Comparison of ENCODE assay signal across 8 cellular contexts in the genomic region with DNA sequence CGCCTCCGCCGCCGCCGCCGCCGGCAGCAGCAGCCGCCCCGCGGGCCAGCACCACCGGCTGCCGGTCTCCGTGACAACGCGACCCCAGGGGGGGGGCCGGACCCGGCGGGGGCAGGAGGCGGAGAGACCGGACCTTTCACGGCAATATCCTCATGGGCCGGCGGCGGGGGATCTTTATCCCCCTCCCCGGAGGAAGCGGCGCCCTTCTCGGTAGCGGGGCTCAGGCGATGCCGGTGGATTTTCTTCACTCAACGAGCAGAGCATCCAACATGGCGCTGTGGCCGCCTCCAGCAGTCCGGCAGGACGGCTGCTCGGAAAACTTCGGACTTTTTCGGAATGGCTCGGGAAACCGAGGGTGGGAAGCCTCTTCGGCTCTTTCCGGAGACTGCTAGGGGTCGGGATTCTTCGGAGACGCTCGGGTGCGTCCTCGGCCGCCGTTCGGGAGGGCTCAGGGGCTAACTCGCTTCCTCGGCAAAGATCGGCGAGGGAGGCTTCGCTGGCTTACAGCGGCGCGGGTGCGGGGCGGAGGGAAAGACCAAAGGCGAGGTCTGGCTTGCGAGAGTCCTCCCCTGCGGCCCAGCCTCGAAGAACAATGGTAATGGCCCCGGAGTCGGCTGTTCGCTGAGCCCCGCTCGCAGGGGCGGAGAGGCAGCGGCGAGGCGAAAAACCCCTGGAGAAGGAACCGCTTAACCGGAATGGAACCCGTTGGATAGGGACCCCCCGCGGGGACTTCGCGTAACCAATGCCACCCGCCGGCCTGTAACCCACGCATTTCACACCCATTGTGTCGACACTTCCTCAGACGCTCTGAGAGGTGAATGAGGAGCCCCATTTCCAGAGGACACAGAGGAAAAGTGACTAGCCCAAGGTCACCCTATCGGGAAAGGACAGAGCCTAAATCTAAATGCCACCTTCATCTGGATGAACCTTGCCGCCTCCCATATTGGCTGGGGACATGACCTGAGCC.
DNase-seq lines count a peak whose midpoint lies in the region; ATAC-seq lines count a peak whose summit lies in the region.

A gene with protein sequence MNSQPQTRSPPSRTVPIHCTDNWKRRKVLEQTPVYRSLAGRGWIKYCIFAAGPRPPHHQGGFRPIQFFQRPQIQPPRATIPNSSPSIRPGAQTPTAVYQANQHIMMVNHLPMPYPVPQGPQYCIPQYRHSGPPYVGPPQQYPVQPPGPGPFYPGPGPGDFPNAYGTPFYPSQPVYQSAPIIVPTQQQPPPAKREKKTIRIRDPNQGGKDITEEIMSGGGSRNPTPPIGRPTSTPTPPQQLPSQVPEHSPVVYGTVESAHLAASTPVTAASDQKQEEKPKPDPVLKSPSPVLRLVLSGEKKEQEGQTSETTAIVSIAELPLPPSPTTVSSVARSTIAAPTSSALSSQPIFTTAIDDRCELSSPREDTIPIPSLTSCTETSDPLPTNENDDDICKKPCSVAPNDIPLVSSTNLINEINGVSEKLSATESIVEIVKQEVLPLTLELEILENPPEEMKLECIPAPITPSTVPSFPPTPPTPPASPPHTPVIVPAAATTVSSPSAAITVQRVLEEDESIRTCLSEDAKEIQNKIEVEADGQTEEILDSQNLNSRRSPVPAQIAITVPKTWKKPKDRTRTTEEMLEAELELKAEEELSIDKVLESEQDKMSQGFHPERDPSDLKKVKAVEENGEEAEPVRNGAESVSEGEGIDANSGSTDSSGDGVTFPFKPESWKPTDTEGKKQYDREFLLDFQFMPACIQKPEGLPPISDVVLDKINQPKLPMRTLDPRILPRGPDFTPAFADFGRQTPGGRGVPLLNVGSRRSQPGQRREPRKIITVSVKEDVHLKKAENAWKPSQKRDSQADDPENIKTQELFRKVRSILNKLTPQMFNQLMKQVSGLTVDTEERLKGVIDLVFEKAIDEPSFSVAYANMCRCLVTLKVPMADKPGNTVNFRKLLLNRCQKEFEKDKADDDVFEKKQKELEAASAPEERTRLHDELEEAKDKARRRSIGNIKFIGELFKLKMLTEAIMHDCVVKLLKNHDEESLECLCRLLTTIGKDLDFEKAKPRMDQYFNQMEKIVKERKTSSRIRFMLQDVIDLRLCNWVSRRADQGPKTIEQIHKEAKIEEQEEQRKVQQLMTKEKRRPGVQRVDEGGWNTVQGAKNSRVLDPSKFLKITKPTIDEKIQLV (N-terminal part only) (minus strand): TSS at position 309 of the 967 bp plus-strand sequence. CDS start 174,155 bp downstream, outside the sequence.

- DNase-seq in C1 segment of cervical spinal cord (lab: John Stamatoyannopoulos, UW) (peak; percentile 87 to 99 (median 97)), NCI-H748 treated with DMSO at 0.1 percent for 48 hours (lab: John Stamatoyannopoulos, UW) (peak; percentile 85), dedifferentiated amniotic fluid mesenchymal stem cell (ENCODE audit: extremely low spot score) (peak; percentile 97), left kidney (ENCODE audit: low read depth, low spot score) (peak; percentile 99)
- peak; percentile 99 to 100 for DNase-seq in activated CD4-positive, alpha-beta T cell treated with anti-CD3 and anti-CD28 coated beads, Interleukin-2, amount 50 U/mL, for 24 hours (ENCODE audit: low read depth in 1 of 2, low spot score in 1 of 2)
- peak; percentile 100 for DNase-seq in stimulated activated CD4-positive, alpha-beta T cell treated with anti-CD3 and anti-CD28 coated beads, Interleukin-2, amount 100 ng/mL, for 24 hours

- peak; percentile 82 for ATAC-seq in GM19372 (IDR thresholded peaks at IDR 0.05; ENCODE audit: low read depth, unreplicated experiment)
- ATAC-seq in HG03558 (IDR thresholded peaks at IDR 0.05; ENCODE audit: extremely low read depth, unreplicated experiment) = peak; percentile 90

Comparison
In these comparisons a context has a peak if more than half of its experiments do, and no peak if none do; other contexts are left out.
1. Peak in every context shown above with its lines: DNase-seq and ATAC-seq.